ENCODE assay signal across 8 cellular contexts in the genomic region with DNA sequence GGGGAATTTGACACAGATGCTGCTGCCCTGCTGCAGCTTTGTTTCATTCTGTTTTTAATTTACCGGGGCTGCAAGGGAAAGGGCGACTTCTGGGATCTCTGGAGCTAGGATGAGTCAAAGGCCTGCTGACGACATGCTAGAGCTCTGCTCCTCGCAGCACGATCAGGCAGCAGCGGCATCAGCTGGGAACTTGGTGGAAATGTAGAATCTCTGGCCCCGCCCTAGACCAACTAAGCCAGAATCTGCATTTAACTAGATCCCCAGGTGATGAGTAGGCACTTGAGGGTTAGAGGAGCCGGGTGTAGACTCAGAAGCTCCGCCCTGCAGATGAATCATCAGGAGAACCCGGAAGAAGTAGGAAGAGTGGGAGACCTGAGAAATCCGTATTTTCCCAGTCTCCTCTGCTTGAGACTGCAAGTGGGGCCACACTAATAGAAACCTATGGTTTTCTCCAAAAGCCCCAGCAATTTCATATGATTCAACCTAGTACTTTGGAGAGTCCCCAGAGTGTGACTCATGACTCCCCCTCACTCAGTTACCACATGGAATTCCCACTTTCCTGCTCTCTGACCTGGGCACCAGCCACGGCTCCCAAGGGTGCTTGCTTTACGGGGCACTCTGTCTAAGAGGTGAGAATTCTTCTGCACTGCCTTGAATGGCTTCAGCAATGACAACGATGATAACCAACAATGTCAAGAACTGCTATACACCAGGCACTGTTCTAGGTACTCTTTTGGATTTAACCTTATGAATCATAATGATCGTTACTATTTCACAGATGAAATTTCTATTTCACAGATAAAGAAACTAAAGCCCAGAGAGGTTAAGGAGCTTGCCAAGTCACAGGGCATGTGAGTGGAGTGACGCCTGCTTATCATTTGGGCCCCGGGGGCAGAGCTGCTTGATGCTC. TPM values are rescaled to one million over a fixed set of nuclear protein-coding genes. Genes with fewer than 3 reads are reported as not detected.
DNase-seq lines count a peak whose midpoint lies in the region; ATAC-seq and TF ChIP-seq lines count a peak whose summit lies in the region.

No MANE protein-coding gene starts in this region.

- peaks cover 11% of the 10 kb centered on the region for H3K4me1 Mint-ChIP-seq in T-helper 2 cell treated with Interferon-gamma antibody and Interleukin-4, amounts not matched to agents 5 μg/mL and 100 μg/mL, for 36 hours (ENCODE audit: low read depth)
- peaks cover 32% of the 10 kb centered on the region for H3K4me1 Mint-ChIP-seq in endodermal cell
- H3K4me1 Mint-ChIP-seq in CD4-positive, alpha-beta T cell (ENCODE audit: low read depth): peaks cover 9% of the 10 kb centered on the region

- ATAC-seq in GM21390 (IDR thresholded peaks at IDR 0.05; ENCODE audit: unreplicated experiment): peak; percentile 57
- peak; percentile 66 for ATAC-seq in aorta (ENCODE audit: low FRiP score)
- ATAC-seq in CD4-positive, alpha-beta T cell (ENCODE audit: poor library complexity): no peak

- no peak overlapping the region for H3K27ac Mint-ChIP-seq in T-helper 2 cell treated with Interferon-gamma antibody and Interleukin-4, amounts not matched to agents 5 μg/mL and 100 μg/mL, for 36 hours
- peak overlapping the region; percentile 84 for H3K27ac Mint-ChIP-seq in endodermal cell
- no peak overlapping the region for H3K27ac Mint-ChIP-seq in CD4-positive, alpha-beta T cell

- no peaks in the 10 kb centered on the region for H3K36me3 ChIP-seq in endodermal cell (ENCODE audit: control insufficient read depth, insufficient read depth, low read length)
- no peaks in the 10 kb centered on the region for H3K36me3 ChIP-seq in neuron (ENCODE audit: insufficient read depth, low read length)
- H3K36me3 ChIP-seq in aorta (ENCODE audit: control insufficient read depth in 1 of 2, insufficient read depth in 2 of 2, low read length in 1 of 2): no peaks in the 10 kb centered on the region

- 43 to 59% methylated on average over 9 to 17 of the region's 17 CpGs for WGBS in endodermal cell (ENCODE audit: insufficient coverage in 1 of 2, insufficient read length in 1 of 2), 2 experiments
- WGBS in aorta, 2 donors: 36 to 45% methylated on average over 17 of the region's 17 CpGs

- peak overlapping the region; percentile 21 for H2AFZ ChIP-seq in neuron (ENCODE audit: low read depth, low read length)

- DNase-seq in Caki2 (ENCODE audit: low read depth) (peak; percentile 97), LoVo (ENCODE audit: low spot score) (peak; percentile 97), endodermal cell (peak; percentile 95), aorta (peak in 1 of 2 donors; percentile 76)
- peak; percentile 80 for DNase-seq in T-helper 2 cell treated with Interferon-gamma antibody and Interleukin-4, amounts not matched to agents 5 μg/mL and 100 μg/mL, for 36 hours (ENCODE audit: low spot score)
- DNase-seq in CD4-positive, alpha-beta T cell: no peak

- intact Hi-C loops in aorta (cut with DNase I): loop anchor here (2.0 to 5.0 kb wide), 3 partner anchors 42 to 53 kb away; partner anchors contain the start of gene TUBB2A (in 1 of the 2)
- intact Hi-C loops in CD4-positive, alpha-beta T cell (cut with DNase I, micrococcal nuclease): no loop called here

- H3K4me3 ChIP-seq in endodermal cell (ENCODE audit: low read length) (peak overlapping the region; percentile 54), neuron (ENCODE audit: low read length) (no peak overlapping the region), aorta (ENCODE audit: low read length in 2 of 2) (no peak overlapping the region)

- H3K9me3 ChIP-seq in endodermal cell (ENCODE audit: control insufficient read depth, low read length): no peaks in the 10 kb centered on the region
- no peaks in the 10 kb centered on the region for H3K9me3 ChIP-seq in neuron (ENCODE audit: low read length)
- peaks cover 2% of the 10 kb centered on the region for H3K9me3 ChIP-seq in aorta (ENCODE audit: control insufficient read depth, low read length)
- no peaks in the 10 kb centered on the region for H3K9me3 ChIP-seq in CD4-positive, alpha-beta T cell (ENCODE audit: control insufficient read depth, low read length)

- H3K9ac ChIP-seq in endodermal cell (ENCODE audit: extremely low read depth, low read length, poor library complexity, severe bottlenecking): peak overlapping the region; percentile 45

- H3K27me3 Mint-ChIP-seq in T-helper 2 cell treated with Interferon-gamma antibody and Interleukin-4, amounts not matched to agents 5 μg/mL and 100 μg/mL, for 36 hours (ENCODE audit: low read depth): peaks cover 14% of the 10 kb centered on the region
- no peaks in the 10 kb centered on the region for H3K27me3 Mint-ChIP-seq in endodermal cell (ENCODE audit: insufficient read depth)
- peaks cover 38% of the 10 kb centered on the region for H3K27me3 Mint-ChIP-seq in CD4-positive, alpha-beta T cell

- H3K4me1 ChIP-seq in endodermal cell (ENCODE audit: control insufficient read depth, insufficient read depth, low read length) (peaks cover 23% of the 10 kb centered on the region), neuron (ENCODE audit: insufficient read depth, low read length) (peaks cover 11% of the 10 kb centered on the region), aorta (ENCODE audit: control insufficient read depth in 1 of 2, insufficient read depth in 2 of 2, low read length in 2 of 2) (peaks cover 0 to 2% of the 10 kb centered on the region in 2 donors)

- H3K4me3 Mint-ChIP-seq in T-helper 2 cell treated with Interferon-gamma antibody and Interleukin-4, amounts not matched to agents 5 μg/mL and 100 μg/mL, for 36 hours: no peak overlapping the region
- H3K4me3 Mint-ChIP-seq in endodermal cell: peak overlapping the region; percentile 22
- no peak overlapping the region for H3K4me3 Mint-ChIP-seq in CD4-positive, alpha-beta T cell

- H3K36me3 Mint-ChIP-seq in T-helper 2 cell treated with Interferon-gamma antibody and Interleukin-4, amounts not matched to agents 5 μg/mL and 100 μg/mL, for 36 hours (ENCODE audit: low read depth): no peaks in the 10 kb centered on the region
- no peaks in the 10 kb centered on the region for H3K36me3 Mint-ChIP-seq in endodermal cell (ENCODE audit: low read depth)
- no peaks in the 10 kb centered on the region for H3K36me3 Mint-ChIP-seq in CD4-positive, alpha-beta T cell (ENCODE audit: low read depth)

- CTCF ChIA-PET in CD4-positive, alpha-beta T cell (lab: Charles Lee): interaction anchor here (0.6 kb wide), 1 partner anchor 347 kb away, joined by 4 read pairs; no protein-coding TSS in a partner anchor

- POLR2A ChIA-PET in CD4-positive, alpha-beta T cell (lab: Charles Lee): no interaction called here

- H3K27ac ChIP-seq in endodermal cell (ENCODE audit: low read depth, low read length) (no peak overlapping the region), aorta (ENCODE audit: low read depth in 1 of 2, low read length in 2 of 2) (no peak overlapping the region)
- H3K27ac ChIP-seq in CD4-positive, alpha-beta T cell (ENCODE audit: low read depth, low read length): no peak overlapping the region

- in situ Hi-C loops in Caki2 (cut with HindIII; ENCODE audit: low pct_unique_long_range_greater_than_20kb, low sequenced_read_pairs): no loop called here

- H3K27me3 ChIP-seq in endodermal cell (ENCODE audit: control insufficient read depth, insufficient read depth, low read length, poor library complexity, severe bottlenecking) (no peaks in the 10 kb centered on the region), neuron (ENCODE audit: insufficient read depth, low read length) (no peaks in the 10 kb centered on the region), aorta (ENCODE audit: control insufficient read depth in 1 of 2, insufficient read depth in 2 of 2, low read length in 1 of 2) (no peaks in the 10 kb centered on the region)
- H3K27me3 ChIP-seq in CD4-positive, alpha-beta T cell (ENCODE audit: control insufficient read depth, insufficient read depth, low read length): no peaks in the 10 kb centered on the region

- no peaks in the 10 kb centered on the region for H3K9me3 Mint-ChIP-seq in T-helper 2 cell treated with Interferon-gamma antibody and Interleukin-4, amounts not matched to agents 5 μg/mL and 100 μg/mL, for 36 hours
- no peaks in the 10 kb centered on the region for H3K9me3 Mint-ChIP-seq in endodermal cell
- peaks cover 2% of the 10 kb centered on the region for H3K9me3 Mint-ChIP-seq in CD4-positive, alpha-beta T cell

- TF ChIP-seq CTCF in endodermal cell (conservative IDR thresholded peaks at IDR 0.05): no peak
- no peak for TF ChIP-seq CTCF in CD4-positive, alpha-beta T cell (IDR thresholded peaks at IDR 0.05)

RNA-seq across cellular contexts. Expression of gene TUBB2B, which starts 18.1 kb away (rescaled TPM):
- total RNA-seq in Caki2 (2014; rRNA removed; shearing (Covaris generic); ENCODE audit: low replicate concordance): 3.0 and 5.3 TPM in 2 replicates
- total RNA-seq in endodermal cell (100 to 1,000 TPM; 253 to 304 TPM), aorta (1 to 10 TPM; 5.6 to 6.3 TPM)
- 836 TPM for polyA plus RNA-seq in endodermal cell (2013, experiment 1 of 2)
- polyA plus RNA-seq in endodermal cell (2013, experiment 2 of 2): 726 TPM
- polyA plus RNA-seq in aorta: 1 to 10 TPM; 2.8 to 4.3 TPM
- total RNA-seq in CD4-positive, alpha-beta T cell: not detected

RNA-seq across cellular contexts. Expression of gene PSMG4, which starts 49.4 kb away (rescaled TPM):
- 53.9 and 74.5 TPM in 2 replicates for total RNA-seq in Caki2 (2014; rRNA removed; shearing (Covaris generic); ENCODE audit: low replicate concordance)
- 10 to 100 TPM; 16.0 to 21.5 TPM for total RNA-seq in endodermal cell
- polyA plus RNA-seq in endodermal cell (2013, experiment 1 of 2): 18.5 TPM
- polyA plus RNA-seq in endodermal cell (2013, experiment 2 of 2): 18.2 TPM
- 10 to 100 TPM; 12.0 to 24.3 TPM for total RNA-seq in aorta
- 10 to 100 TPM; 27.7 to 38.2 TPM for polyA plus RNA-seq in aorta
- 10 to 100 TPM; 12.3 to 12.8 TPM for total RNA-seq in CD4-positive, alpha-beta T cell

RNA-seq across cellular contexts. Expression of gene TUBB2A, which starts 52.0 kb away (rescaled TPM):
- total RNA-seq in Caki2 (2014; rRNA removed; shearing (Covaris generic); ENCODE audit: low replicate concordance): 69.0 and 77.3 TPM in 2 replicates
- total RNA-seq in endodermal cell: 100 to 1,000 TPM; 262 to 297 TPM
- 327 TPM for polyA plus RNA-seq in endodermal cell (2013, experiment 1 of 2)
- 301 TPM for polyA plus RNA-seq in endodermal cell (2013, experiment 2 of 2)
- 10 to 100 TPM; 33.7 to 40.0 TPM for total RNA-seq in aorta
- 10 to 100 TPM; 16.9 to 39.4 TPM for polyA plus RNA-seq in aorta
- total RNA-seq in CD4-positive, alpha-beta T cell: 10 to 100 TPM; 54.3 to 58.5 TPM

Comparison
In these comparisons a context has a peak if more than half of its experiments do, and no peak if none do; other contexts are left out.
1. DNase-seq: peak in Caki2 (single experiment), LoVo (single experiment), T-helper 2 cell treated with Interferon-gamma antibody and Interleukin-4, amounts not matched to agents 5 μg/mL and 100 μg/mL, for 36 hours (single experiment) and endodermal cell (single experiment); none in CD4-positive, alpha-beta T cell (0 of 10).
2. RNA of gene TUBB2B, which starts 18.1 kb away (total RNA-seq): 253 to 304 TPM in endodermal cell; 5.6 to 6.3 TPM in aorta, 3.0 to 5.3 TPM in Caki2 and not detected in CD4-positive, alpha-beta T cell; every median in the first group is over 10 times any median in the second.
3. intact Hi-C loops: an anchor here in aorta (2.0 to 5.0 kb wide); none called in CD4-positive, alpha-beta T cell.